In the genomic region with DNA sequence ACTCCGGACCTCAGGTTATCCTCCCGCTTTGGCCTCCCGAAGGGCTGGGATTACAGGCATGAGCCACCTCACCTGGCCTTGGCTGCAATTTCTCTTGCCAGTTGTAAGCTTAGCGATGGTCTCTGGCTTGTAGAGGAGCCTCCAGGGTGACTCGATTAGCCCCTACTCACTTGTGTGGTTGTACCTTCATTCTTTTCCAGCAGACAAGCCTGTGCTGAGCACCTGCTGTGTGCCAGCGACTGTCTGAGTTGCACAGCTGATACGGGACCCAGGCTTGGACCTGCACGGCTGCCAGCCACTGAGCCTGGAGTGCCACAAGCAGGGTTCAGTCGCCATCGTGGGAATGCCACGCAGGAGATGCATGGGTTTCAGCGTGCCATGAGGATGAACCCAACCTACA, we compare ENCODE assay signal across 20 cellular contexts. TPM values are rescaled to one million over a fixed set of nuclear protein-coding genes. Genes with fewer than 3 reads are reported as not detected.
DNase-seq lines count a peak whose midpoint lies in the region; ATAC-seq and TF ChIP-seq lines count a peak whose summit lies in the region.
"Had no signal": no experiment of that assay in that cellular context is flagged by ENCODE, and none has a peak within 500 bp of the region (broad histone marks: within the 10 kb centered on the region; RNA-seq: fewer than 3 reads in every experiment).

No MANE protein-coding gene starts in this region.

- no peak overlapping the region for H4K5ac ChIP-seq in IMR-90 (ENCODE audit: low read depth, low read length)

- H3K4me2 ChIP-seq in IMR-90 (ENCODE audit: low read depth, low read length) (no peak overlapping the region), neuronal stem cell (ENCODE audit: insufficient read depth, low read length, poor library complexity, severe bottlenecking) (no peak overlapping the region)

- H3K18ac ChIP-seq in IMR-90 (ENCODE audit: low read depth, low read length) (no peak overlapping the region), neuronal stem cell (ENCODE audit: low read length) (peak overlapping the region; percentile 70)

- H3K9ac ChIP-seq in IMR-90 (ENCODE audit: low read depth, low read length) (no peak overlapping the region), neuronal stem cell (ENCODE audit: low read depth, low read length, poor library complexity) (no peak overlapping the region)
- H3K9ac ChIP-seq: BLaER1 treated with 17β-estradiol and CSF1 and Interleukin-3, amounts not matched to agents 10 nM and 100 nM had no signal

- no peak for TF ChIP-seq POLR2A in IMR-90 (IDR thresholded peaks at IDR 0.05; ENCODE audit: low read depth, low read length)

- no peak overlapping the region for H2BK120ac ChIP-seq in IMR-90 (ENCODE audit: low read depth, low read length)
- no peak overlapping the region for H2BK120ac ChIP-seq in neuronal stem cell (ENCODE audit: low read depth, low read length)

- POLR2A ChIA-PET in IMR-90 (lab: Charles Lee; ENCODE audit: unreplicated experiment): no interaction called here
- POLR2A ChIA-PET in CD8-positive, alpha-beta T cell (lab: Charles Lee): no interaction called here

- peaks cover 0 to 13% of the 10 kb centered on the region in 2 donors for H3K27me3 Mint-ChIP-seq in stimulated activated naive B cell treated with anti-CD40 and anti-IgM and Interleukin-4, amounts not matched to agents 10 μg/mL and 1 μg/mL and 100 μg/mL, for 72 hours
- H3K27me3 Mint-ChIP-seq in CD8-positive, alpha-beta T cell (ENCODE audit: low read depth): no peaks in the 10 kb centered on the region
- H3K27me3 Mint-ChIP-seq: CD4-positive, alpha-beta T cell; CD8-positive, alpha-beta memory T cell had no signal

- no peak overlapping the region for H3K56ac ChIP-seq in IMR-90 (ENCODE audit: extremely low read depth, insufficient read depth, low read length)

- CTCF ChIA-PET in IMR-90 (lab: Yijun Ruan, JAX): no interaction called here
- CTCF ChIA-PET in CD8-positive, alpha-beta T cell (lab: Charles Lee): interaction anchor here (0.6 kb wide), 1 partner anchor 657 kb away, joined by 3 read pairs; no protein-coding TSS in a partner anchor

- DNase-seq in IMR-90 (no peak), RWPE2 (ENCODE audit: low spot score) (no peak), neuronal stem cell (ENCODE audit: low spot score) (no peak), HPDE6-E6E7 (ENCODE audit: extremely low spot score) (no peak), COR-L47 (lab: John Stamatoyannopoulos, UW) (no peak)
- DNase-seq in stimulated activated naive B cell treated with anti-CD40 and anti-IgM and Interleukin-4, amounts not matched to agents 10 μg/mL and 1 μg/mL and 100 μg/mL, for 72 hours: no peak
- DNase-seq in CD8-positive, alpha-beta T cell: no peak
- DNase-seq: 8988T; ACHN; AML-193; Caco-2; Calu3; CD4-positive, alpha-beta T cell; CD8-positive, alpha-beta memory T cell; DMS79 treated with DMSO at 0.1 percent for 48 hours; GF-D8 had no signal

- H3K36me3 ChIP-seq in IMR-90 (ENCODE audit: control insufficient read depth, insufficient read depth, low read length) (no peaks in the 10 kb centered on the region), RWPE2 (ENCODE audit: low read depth) (no peaks in the 10 kb centered on the region), neuronal stem cell (replicated peaks in 1 of 2; ENCODE audit: control insufficient read depth in 2 of 2, insufficient read depth in 2 of 2, low read length in 2 of 2) (peaks cover 0 to 4% of the 10 kb centered on the region in 2 donors)
- H3K36me3 ChIP-seq in CD8-positive, alpha-beta T cell (ENCODE audit: insufficient read depth, low read length): no peaks in the 10 kb centered on the region
- H3K36me3 ChIP-seq: BLaER1 treated with 17β-estradiol and CSF1 and Interleukin-3, amounts not matched to agents 10 nM and 100 nM had no signal

- H3K79me1 ChIP-seq in IMR-90 (ENCODE audit: low read depth in 1 of 2, low read length in 2 of 2) (peaks cover 0 to 9% of the 10 kb centered on the region in 2 experiments; a peak in 1 of 4 replicates), neuronal stem cell (ENCODE audit: low read depth, low read length) (no peaks in the 10 kb centered on the region)

- H3K4me3 ChIP-seq in IMR-90 (ENCODE audit: insufficient read depth, low read depth, low read length): no peak overlapping the region
- H3K4me3 ChIP-seq in RWPE2 (ENCODE audit: severe bottlenecking): no peak overlapping the region
- no peak overlapping the region for H3K4me3 ChIP-seq in neuronal stem cell (ENCODE audit: low read length in 2 of 2)
- no peak overlapping the region for H3K4me3 ChIP-seq in CD8-positive, alpha-beta T cell (ENCODE audit: low read depth, low read length)
- H3K4me3 ChIP-seq: BLaER1 treated with 17β-estradiol and CSF1 and Interleukin-3, amounts not matched to agents 10 nM and 100 nM had no signal

- H4K20me1 ChIP-seq in IMR-90 (ENCODE audit: insufficient read depth, low read length): no peaks in the 10 kb centered on the region
- H4K20me1 ChIP-seq: BLaER1 treated with 17β-estradiol and CSF1 and Interleukin-3, amounts not matched to agents 10 nM and 100 nM had no signal

- peaks cover 10 to 14% of the 10 kb centered on the region in 2 donors for H3K4me1 Mint-ChIP-seq in stimulated activated naive B cell treated with anti-CD40 and anti-IgM and Interleukin-4, amounts not matched to agents 10 μg/mL and 1 μg/mL and 100 μg/mL, for 72 hours
- H3K4me1 Mint-ChIP-seq in CD8-positive, alpha-beta T cell (ENCODE audit: low read depth): peaks cover 6% of the 10 kb centered on the region
- H3K4me1 Mint-ChIP-seq: B cell had no signal

- WGBS in IMR-90 (ENCODE audit: extremely low coverage in 2 of 2, insufficient read length in 1 of 2), 2 experiments: 85% methylated on average over 7 of the region's 12 CpGs; no CpG with 5 or more reads in 1 of the 2 experiments
- WGBS in neuronal stem cell (ENCODE audit: extremely low coverage in 2 of 2, insufficient read length in 2 of 2, insufficient replicate concordance in 1 of 2), 2 donors: no CpG with 5 or more reads among the region's 12 CpGs

- H3K9me3 ChIP-seq in IMR-90 (ENCODE audit: control insufficient read depth, insufficient read depth, low read length) (no peaks in the 10 kb centered on the region), RWPE2 (ENCODE audit: severe bottlenecking) (no peaks in the 10 kb centered on the region), neuronal stem cell (replicated peaks in 1 of 2; ENCODE audit: control insufficient read depth in 2 of 2, insufficient read depth in 1 of 2, low read depth in 1 of 2, low read length in 2 of 2) (peaks cover 0 to 9% of the 10 kb centered on the region in 2 donors)
- H3K9me3 ChIP-seq in CD8-positive, alpha-beta T cell (ENCODE audit: low read length): no peaks in the 10 kb centered on the region
- H3K9me3 ChIP-seq: BLaER1 treated with 17β-estradiol and CSF1 and Interleukin-3, amounts not matched to agents 10 nM and 100 nM; Caco-2 had no signal

- in situ Hi-C loops in IMR-90 (cut with MboI; ENCODE audit: low sequenced_read_pairs): no loop called here

- peaks cover 0 to 6% of the 10 kb centered on the region in 2 donors for H3K9me3 Mint-ChIP-seq in stimulated activated naive B cell treated with anti-CD40 and anti-IgM and Interleukin-4, amounts not matched to agents 10 μg/mL and 1 μg/mL and 100 μg/mL, for 72 hours
- no peaks in the 10 kb centered on the region for H3K9me3 Mint-ChIP-seq in CD8-positive, alpha-beta T cell
- H3K9me3 Mint-ChIP-seq: CD4-positive, alpha-beta T cell; CD8-positive, alpha-beta memory T cell had no signal

- dilution Hi-C loops in IMR-90 (cut with HindIII; ENCODE audit: low sequenced_read_pairs, unreplicated experiment): no loop called here

- no peak for TF ChIP-seq RAD21 in IMR-90 (IDR thresholded peaks at IDR 0.05; ENCODE audit: low read length)

- H3K14ac ChIP-seq in IMR-90 (replicated peaks; ENCODE audit: low read depth, low read length) (no peak overlapping the region), neuronal stem cell (ENCODE audit: low read length) (no peak overlapping the region)

- no peaks in the 10 kb centered on the region for H3K4me1 ChIP-seq in IMR-90 (ENCODE audit: control insufficient read depth, insufficient read depth, low read length)
- peaks cover 26% of the 10 kb centered on the region for H3K4me1 ChIP-seq in RWPE2 (ENCODE audit: insufficient read depth, poor library complexity, severe bottlenecking)
- H3K4me1 ChIP-seq in neuronal stem cell (ENCODE audit: control insufficient read depth in 2 of 2, insufficient read depth in 1 of 2, low read depth in 1 of 2, low read length in 2 of 2): peaks cover 0 to 5% of the 10 kb centered on the region in 2 donors
- no peaks in the 10 kb centered on the region for H3K4me1 ChIP-seq in CD8-positive, alpha-beta T cell (ENCODE audit: insufficient read depth, low read length)

- no peak overlapping the region for H2BK20ac ChIP-seq in IMR-90 (ENCODE audit: low read depth, low read length)

- H4K91ac ChIP-seq in IMR-90 (ENCODE audit: insufficient read depth, low read depth, low read length) (no peak overlapping the region), neuronal stem cell (ENCODE audit: low read depth, low read length, poor library complexity) (no peak overlapping the region)

- peak overlapping the region; percentile 26 for H3K27ac Mint-ChIP-seq in stimulated activated naive B cell treated with anti-CD40 and anti-IgM and Interleukin-4, amounts not matched to agents 10 μg/mL and 1 μg/mL and 100 μg/mL, for 72 hours
- no peak overlapping the region for H3K27ac Mint-ChIP-seq in CD8-positive, alpha-beta T cell
- H3K27ac Mint-ChIP-seq: B cell; CD4-positive, alpha-beta T cell; CD8-positive, alpha-beta memory T cell had no signal

- H3K27ac ChIP-seq in IMR-90 (ENCODE audit: insufficient read depth, low read length) (no peak overlapping the region), RWPE2 (ENCODE audit: poor library complexity, severe bottlenecking) (peak overlapping the region; percentile 89), neuronal stem cell (replicated peaks; ENCODE audit: low read length) (no peak overlapping the region)
- H3K27ac ChIP-seq in CD8-positive, alpha-beta T cell (ENCODE audit: low read depth, low read length): no peak overlapping the region
- H3K27ac ChIP-seq: C4-2B had no signal

- no peaks in the 10 kb centered on the region; the same call in 1 of the 2 replicates for H3K27me3 ChIP-seq in IMR-90 (ENCODE audit: control insufficient read depth, insufficient read depth, low read length)
- H3K27me3 ChIP-seq in RWPE2 (ENCODE audit: insufficient read depth, poor library complexity, severe bottlenecking): no peaks in the 10 kb centered on the region
- H3K27me3 ChIP-seq in neuronal stem cell (ENCODE audit: control insufficient read depth in 3 of 3, insufficient read depth in 3 of 3, low read depth in 1 of 3, low read length in 3 of 3): peaks cover 0 to 6% (median 0%) of the 10 kb centered on the region in 3 experiments
- H3K27me3 ChIP-seq in CD8-positive, alpha-beta T cell (ENCODE audit: insufficient read depth, low read length): no peaks in the 10 kb centered on the region
- H3K27me3 ChIP-seq: BLaER1 treated with 17β-estradiol and CSF1 and Interleukin-3, amounts not matched to agents 10 nM and 100 nM had no signal

- intact Hi-C loops in IMR-90 (cut with micrococcal nuclease): no loop called here
- intact Hi-C loops in CD8-positive, alpha-beta T cell (cut with DNase I, micrococcal nuclease): no loop called here

- 0 out of 2 replicates have a peak overlapping the region, but pooled peaks have one; percentile 24 for H2AK5ac ChIP-seq in IMR-90 (ENCODE audit: low read depth, low read length)
- no peak overlapping the region for H2AK5ac ChIP-seq in neuronal stem cell (ENCODE audit: low read depth, low read length)

- no peak overlapping the region for H2BK15ac ChIP-seq in IMR-90 (ENCODE audit: low read depth, low read length)
- peak overlapping the region; percentile 38 for H2BK15ac ChIP-seq in neuronal stem cell (ENCODE audit: low read length)

- no peak overlapping the region for H2AK9ac ChIP-seq in IMR-90 (replicated peaks; ENCODE audit: low read depth, low read length, poor library complexity)

- H3K9me1 ChIP-seq in IMR-90 (ENCODE audit: insufficient read depth, low read length): peaks cover 10% of the 10 kb centered on the region

- no peak overlapping the region for H2BK12ac ChIP-seq in neuronal stem cell (ENCODE audit: low read length)

- H3K4ac ChIP-seq in IMR-90 (ENCODE audit: low read depth, low read length): no peak overlapping the region
- H3K4ac ChIP-seq in neuronal stem cell (ENCODE audit: low read length): no peak overlapping the region

- H4K8ac ChIP-seq in IMR-90 (ENCODE audit: low read depth in 2 of 2, low read length in 2 of 2) (no peak overlapping the region), neuronal stem cell (ENCODE audit: low read depth, low read length) (peak overlapping the region; percentile 29)

- ATAC-seq in IMR-90 (ENCODE audit: low read depth) (no peak), RWPE2 (ENCODE audit: low read depth) (no peak), HG02981 (IDR thresholded peaks at IDR 0.05; ENCODE audit: unreplicated experiment) (no peak)
- no peak for ATAC-seq in stimulated activated naive B cell treated with anti-CD40 and anti-IgM and Interleukin-4, amounts not matched to agents 10 μg/mL and 1 μg/mL and 100 μg/mL, for 72 hours (replicated peaks)
- no peak for ATAC-seq in CD8-positive, alpha-beta T cell

- H3K23ac ChIP-seq in IMR-90 (ENCODE audit: low read depth, low read length) (no peak overlapping the region), neuronal stem cell (ENCODE audit: low read depth, low read length, poor library complexity) (no peak overlapping the region)

- no peak overlapping the region for H2BK5ac ChIP-seq in IMR-90 (ENCODE audit: low read depth, low read length, poor library complexity, severe bottlenecking)
- no peak overlapping the region for H2BK5ac ChIP-seq in neuronal stem cell (ENCODE audit: low read length)

- no TSS peak for BruUV-seq in IMR-90 (replicated peaks; lab: Mats Ljungman, UMichigan)

- TF ChIP-seq CTCF in IMR-90 (conservative IDR thresholded peaks at IDR 0.05; ENCODE audit: low read depth, low read length) (no peak), RWPE2 (IDR thresholded peaks at IDR 0.05; ENCODE audit: poor library complexity, severe bottlenecking) (no peak)
- no peak for TF ChIP-seq CTCF in CD8-positive, alpha-beta T cell (IDR thresholded peaks at IDR 0.05)

- H3K4me3 Mint-ChIP-seq in stimulated activated naive B cell treated with anti-CD40 and anti-IgM and Interleukin-4, amounts not matched to agents 10 μg/mL and 1 μg/mL and 100 μg/mL, for 72 hours: no peak overlapping the region
- no peak overlapping the region for H3K4me3 Mint-ChIP-seq in CD8-positive, alpha-beta T cell
- H3K4me3 Mint-ChIP-seq: B cell; CD4-positive, alpha-beta T cell; CD8-positive, alpha-beta memory T cell had no signal

- no peaks in the 10 kb centered on the region for H3K36me3 Mint-ChIP-seq in stimulated activated naive B cell treated with anti-CD40 and anti-IgM and Interleukin-4, amounts not matched to agents 10 μg/mL and 1 μg/mL and 100 μg/mL, for 72 hours
- no peaks in the 10 kb centered on the region for H3K36me3 Mint-ChIP-seq in CD8-positive, alpha-beta T cell
- H3K36me3 Mint-ChIP-seq: CD8-positive, alpha-beta memory T cell had no signal

- no peak overlapping the region for H2AFZ ChIP-seq in IMR-90 (replicated peaks; ENCODE audit: low read length, poor library complexity)
- no peak overlapping the region for H2AFZ ChIP-seq in neuronal stem cell (ENCODE audit: low read length)

RNA-seq across cellular contexts. Expression of gene DNAJB6, which starts 42.0 kb away (rescaled TPM):
- total RNA-seq in IMR-90 (2012; rRNA removed): 93.4 and 155 TPM in 2 replicates
- 127 and 165 TPM in 2 replicates for polyA plus RNA-seq in IMR-90 (2012; rRNA removed)
- polyA plus RNA-seq in IMR-90 (2012; cell fraction: cytosol; rRNA removed): 56.9 and 61.4 TPM in 2 replicates
- polyA plus RNA-seq in IMR-90 (2012; cell fraction: nucleus; rRNA removed; ENCODE audit: low replicate concordance): 52.2 and 98.8 TPM in 2 replicates
- 203 TPM for polyA plus RNA-seq in neuronal stem cell (2013, experiment 1 of 2)
- polyA plus RNA-seq in neuronal stem cell (2013, experiment 2 of 2): 185 TPM
- total RNA-seq in CD8-positive, alpha-beta T cell: 100 to 1,000 TPM; 312 to 335 TPM
